Comparison of ENCODE assay signal across 28 cellular contexts in genomic region chr4:181728567-181728966, GRCh38.
"Had no signal": no experiment of that assay in that cellular context is flagged by ENCODE, and none has a peak within 500 bp of the region (broad histone marks: within the 10 kb centered on the region; RNA-seq: fewer than 3 reads in every experiment).

No MANE protein-coding gene starts in this region.

- H3K36me3 Mint-ChIP-seq: activated naive CD4-positive, alpha-beta T cell treated with anti-CD3 and anti-CD28 coated beads, Interleukin-2, amount 10 ng/mL, durations not matched to agents 7 days and 5 days; activated naive CD8-positive, alpha-beta T cell treated with anti-CD3 and anti-CD28 coated beads, Interleukin-2, amount 10 ng/mL, durations not matched to agents 7 days and 5 days; stimulated activated naive B cell treated with anti-CD40 and anti-IgM and Interleukin-4, amounts not matched to agents 10 μg/mL and 1 μg/mL and 100 μg/mL, for 72 hours had no signal

- H3K4me3 Mint-ChIP-seq: activated CD4-positive, alpha-beta memory T cell treated with anti-CD3 and anti-CD28 coated beads, Interleukin-2, amount 10 ng/mL, durations not matched to agents 7 days and 5 days; activated CD4-positive, alpha-beta T cell treated with anti-CD3 and anti-CD28 coated beads, Interleukin-2, amount 10 ng/mL, durations not matched to agents 24 days and 14 days; activated naive CD4-positive, alpha-beta T cell treated with anti-CD3 and anti-CD28 coated beads, Interleukin-2, amount 10 ng/mL, durations not matched to agents 7 days and 5 days; activated naive CD8-positive, alpha-beta T cell treated with anti-CD3 and anti-CD28 coated beads, Interleukin-2, amount 10 ng/mL, durations not matched to agents 7 days and 5 days; activated T-cell treated with anti-CD3 and anti-CD28 coated beads, Interleukin-2, amount 50 U/mL, for 24 hours; dendritic cell treated with granulocyte-macrophage colony-stimulating factor and Interleukin-4, amounts not matched to agents 40 ng/mL and 50 ng/mL, for 4 days; endodermal cell; mesothelial cell of epicardium; naive B cell; nephron progenitor cell; stimulated activated naive B cell treated with anti-CD40 and anti-IgM and Interleukin-4, amounts not matched to agents 10 μg/mL and 1 μg/mL and 100 μg/mL, for 72 hours; T-helper 1 cell treated with Interleukin-12 subunit alpha and Interleukin-12 subunit beta and Interleukin-4 antibody, amounts not matched to agents 30 μg/mL and 1 μg/mL, for 36 hours had no signal

- H3K27ac Mint-ChIP-seq: activated CD4-positive, alpha-beta memory T cell treated with anti-CD3 and anti-CD28 coated beads, Interleukin-2, amount 10 ng/mL, durations not matched to agents 7 days and 5 days; activated CD4-positive, alpha-beta T cell treated with anti-CD3 and anti-CD28 coated beads, Interleukin-2, amount 10 ng/mL, durations not matched to agents 24 days and 14 days; activated naive CD4-positive, alpha-beta T cell treated with anti-CD3 and anti-CD28 coated beads, Interleukin-2, amount 10 ng/mL, durations not matched to agents 7 days and 5 days; activated naive CD8-positive, alpha-beta T cell treated with anti-CD3 and anti-CD28 coated beads, Interleukin-2, amount 10 ng/mL, durations not matched to agents 7 days and 5 days; activated T-cell treated with anti-CD3 and anti-CD28 coated beads, Interleukin-2, amount 50 U/mL, for 24 hours; dendritic cell treated with granulocyte-macrophage colony-stimulating factor and Interleukin-4, amounts not matched to agents 40 ng/mL and 50 ng/mL, for 4 days; endodermal cell; mesothelial cell of epicardium; naive B cell; nephron progenitor cell; stimulated activated naive B cell treated with anti-CD40 and anti-IgM and Interleukin-4, amounts not matched to agents 10 μg/mL and 1 μg/mL and 100 μg/mL, for 72 hours; T-helper 1 cell treated with Interleukin-12 subunit alpha and Interleukin-12 subunit beta and Interleukin-4 antibody, amounts not matched to agents 30 μg/mL and 1 μg/mL, for 36 hours had no signal

- H3K4me1 Mint-ChIP-seq: activated CD4-positive, alpha-beta memory T cell treated with anti-CD3 and anti-CD28 coated beads, Interleukin-2, amount 10 ng/mL, durations not matched to agents 7 days and 5 days; activated CD4-positive, alpha-beta T cell treated with anti-CD3 and anti-CD28 coated beads, Interleukin-2, amount 10 ng/mL, durations not matched to agents 24 days and 14 days; activated naive CD4-positive, alpha-beta T cell treated with anti-CD3 and anti-CD28 coated beads, Interleukin-2, amount 10 ng/mL, durations not matched to agents 7 days and 5 days; activated naive CD8-positive, alpha-beta T cell treated with anti-CD3 and anti-CD28 coated beads, Interleukin-2, amount 10 ng/mL, durations not matched to agents 7 days and 5 days; endodermal cell; mesothelial cell of epicardium; naive B cell; stimulated activated naive B cell treated with anti-CD40 and anti-IgM and Interleukin-4, amounts not matched to agents 10 μg/mL and 1 μg/mL and 100 μg/mL, for 72 hours had no signal

- ATAC-seq: left cardiac atrium; left ventricle myocardium superior; right cardiac atrium; stimulated activated naive B cell treated with anti-CD40 and anti-IgM and Interleukin-4, amounts not matched to agents 10 μg/mL and 1 μg/mL and 100 μg/mL, for 72 hours had no signal

- DNase-seq: activated CD4-positive, alpha-beta memory T cell treated with anti-CD3 and anti-CD28 coated beads, Interleukin-2, amount 10 ng/mL, durations not matched to agents 7 days and 5 days; activated CD4-positive, alpha-beta T cell treated with anti-CD3 and anti-CD28 coated beads, Interleukin-2, amount 10 ng/mL, durations not matched to agents 24 days and 14 days; activated CD4-positive, CD25-positive, alpha-beta regulatory T cell treated with anti-CD3 and anti-CD28 coated beads, Interleukin-2, amount 50 U/mL, for 72 hours; activated CD8-positive, alpha-beta memory T cell treated with anti-CD3 and anti-CD28 coated beads, Interleukin-2, amount 50 U/mL, for 48 hours; activated gamma-delta T cell; activated naive CD4-positive, alpha-beta T cell treated with anti-CD3 and anti-CD28 coated beads, Interleukin-2, amount 10 ng/mL, durations not matched to agents 7 days and 5 days; activated naive CD8-positive, alpha-beta T cell treated with anti-CD3 and anti-CD28 coated beads, Interleukin-2, amount 10 ng/mL, durations not matched to agents 7 days and 5 days; activated T-cell treated with anti-CD3 and anti-CD28 coated beads, Interleukin-2, amount 50 U/mL, for 24 hours; amniotic stem cell; brain microvascular endothelial cell; central memory CD4-positive, alpha-beta T cell; endodermal cell; glutamatergic neuron; left cardiac atrium; left ventricle myocardium superior; naive B cell; nephron progenitor cell; ovary; right cardiac atrium; stimulated activated CD4-positive, alpha-beta T cell treated with anti-CD3 and anti-CD28 coated beads, Interleukin-15, amount 100 ng/mL, for 24 hours; stimulated activated CD4-positive, alpha-beta T cell treated with anti-CD3 and anti-CD28 coated beads, Interleukin-2, amount 100 ng/mL, for 24 hours; stimulated activated naive B cell treated with anti-CD40 and anti-IgM and Interleukin-4, amounts not matched to agents 10 μg/mL and 1 μg/mL and 100 μg/mL, for 72 hours; T1000; tibial artery; WERI-Rb-1 had no signal

- H3K27me3 Mint-ChIP-seq: activated CD4-positive, alpha-beta memory T cell treated with anti-CD3 and anti-CD28 coated beads, Interleukin-2, amount 10 ng/mL, durations not matched to agents 7 days and 5 days; activated CD4-positive, alpha-beta T cell treated with anti-CD3 and anti-CD28 coated beads, Interleukin-2, amount 10 ng/mL, durations not matched to agents 24 days and 14 days; activated naive CD4-positive, alpha-beta T cell treated with anti-CD3 and anti-CD28 coated beads, Interleukin-2, amount 10 ng/mL, durations not matched to agents 7 days and 5 days; activated naive CD8-positive, alpha-beta T cell treated with anti-CD3 and anti-CD28 coated beads, Interleukin-2, amount 10 ng/mL, durations not matched to agents 7 days and 5 days; activated T-cell treated with anti-CD3 and anti-CD28 coated beads, Interleukin-2, amount 50 U/mL, for 24 hours; dendritic cell treated with granulocyte-macrophage colony-stimulating factor and Interleukin-4, amounts not matched to agents 40 ng/mL and 50 ng/mL, for 4 days; naive B cell; stimulated activated naive B cell treated with anti-CD40 and anti-IgM and Interleukin-4, amounts not matched to agents 10 μg/mL and 1 μg/mL and 100 μg/mL, for 72 hours had no signal
